In genomic region chr12:93805736-93806141, GRCh38 we compare ENCODE assay signal across 16 cellular contexts.
A peak's percentile ranks its signal among the peaks of the same experiment; 100 is the strongest.
DNase-seq lines count a peak whose midpoint lies in the region; ATAC-seq and TF ChIP-seq lines count a peak whose summit lies in the region.
"Had no signal": no experiment of that assay in that cellular context is flagged by ENCODE, and none has a peak within 500 bp of the region (broad histone marks: within the 10 kb centered on the region; RNA-seq: fewer than 3 reads in every experiment).

No MANE protein-coding gene starts in this region.

- no peaks in the 10 kb centered on the region for H3K27me3 ChIP-seq in prostate gland (replicated peaks; ENCODE audit: insufficient read depth)
- H3K27me3 ChIP-seq: SJSA1 had no signal

- H3K9me3 ChIP-seq in SK-N-MC (ENCODE audit: low read depth, low read length) (no peaks in the 10 kb centered on the region), prostate gland (no peaks in the 10 kb centered on the region)
- H3K9me3 ChIP-seq: SJSA1 had no signal

- no peaks in the 10 kb centered on the region for H3K36me3 Mint-ChIP-seq in activated T-cell treated with anti-CD3 and anti-CD28 coated beads, Interleukin-2, amount 50 U/mL, for 4 hours (ENCODE audit: insufficient read depth)

- no peaks in the 10 kb centered on the region for H3K9me3 Mint-ChIP-seq in activated T-cell treated with anti-CD3 and anti-CD28 coated beads, Interleukin-2, amount 50 U/mL, for 4 hours
- H3K9me3 Mint-ChIP-seq: activated naive CD4-positive, alpha-beta T cell treated with anti-CD3 and anti-CD28 coated beads, Interleukin-2, amount 50 U/mL, for 24 hours had no signal

- 77% methylated on average over 4 of the region's 4 CpGs for WGBS in prostate gland

- H3K36me3 ChIP-seq in SK-N-MC (ENCODE audit: insufficient read depth, low read length) (no peaks in the 10 kb centered on the region), prostate gland (no peaks in the 10 kb centered on the region)
- H3K36me3 ChIP-seq: SJSA1 had no signal

- H3K27ac ChIP-seq in SK-N-MC, result no peak overlapping the region; the same call in 1 of the 2 replicates
- no peak overlapping the region for H3K27ac ChIP-seq in prostate gland
- H3K27ac ChIP-seq: SJSA1 had no signal

- H3K4me3 Mint-ChIP-seq in activated T-cell treated with anti-CD3 and anti-CD28 coated beads, Interleukin-2, amount 50 U/mL, for 4 hours, result no peak overlapping the region
- H3K4me3 Mint-ChIP-seq: activated naive CD4-positive, alpha-beta T cell treated with anti-CD3 and anti-CD28 coated beads, Interleukin-2, amount 50 U/mL, for 24 hours had no signal

- no peak for TF ChIP-seq POLR2A in prostate gland (IDR thresholded peaks at IDR 0.05)

- peak; percentile 47 for DNase-seq in Daoy (ENCODE audit: low read depth)
- no peak for DNase-seq in SK-N-MC (ENCODE audit: low read depth, low spot score)
- DNase-seq in glomerular visceral epithelial cell (ENCODE audit: extremely low spot score), result peak; percentile 20
- DNase-seq in renal cortical epithelial cell (ENCODE audit: low read depth), result peak; percentile 85
- no peak for DNase-seq in amygdala (lab: John Stamatoyannopoulos, UW)
- DNase-seq in activated T-cell treated with anti-CD3 and anti-CD28 coated beads, Interleukin-2, amount 50 U/mL, for 4 hours, result no peak
- no peak for DNase-seq in epidermal melanocyte (ENCODE audit: insufficient read length, low spot score)
- DNase-seq in prostate gland (ENCODE audit: low spot score), result no peak
- DNase-seq: activated CD4-positive, alpha-beta T cell treated with anti-CD3 and anti-CD28 coated beads, Interleukin-2, amount 50 U/mL, for 1 hour; Kasumi-1; NCI-H187 treated with DMSO at 0.1 percent for 48 hours; NCI-H524; OCI-M1 had no signal

- H3K27me3 Mint-ChIP-seq in activated T-cell treated with anti-CD3 and anti-CD28 coated beads, Interleukin-2, amount 50 U/mL, for 4 hours (ENCODE audit: low read depth), result no peaks in the 10 kb centered on the region
- H3K27me3 Mint-ChIP-seq: activated naive CD4-positive, alpha-beta T cell treated with anti-CD3 and anti-CD28 coated beads, Interleukin-2, amount 50 U/mL, for 24 hours had no signal

- intact Hi-C loops in prostate gland (cut with DNase I), result no loop called here

- H3K4me1 ChIP-seq in prostate gland (replicated peaks), result peaks cover under 1% of the 10 kb centered on the region

- H3K4me3 ChIP-seq in SK-N-MC (peak overlapping the region; percentile 23; the same call in 1 of the 2 replicates), prostate gland (no peak overlapping the region)
- H3K4me3 ChIP-seq: SJSA1 had no signal

- H3K9ac ChIP-seq in SK-N-MC (ENCODE audit: insufficient read length), result no peak overlapping the region

- TF ChIP-seq CTCF in prostate gland (IDR thresholded peaks at IDR 0.05), result no peak

- peaks cover 21% of the 10 kb centered on the region for H3K4me1 Mint-ChIP-seq in activated T-cell treated with anti-CD3 and anti-CD28 coated beads, Interleukin-2, amount 50 U/mL, for 4 hours (ENCODE audit: low read depth)

- ATAC-seq in activated T-cell treated with anti-CD3 and anti-CD28 coated beads, Interleukin-2, amount 50 U/mL, for 4 hours, result no peak
- ATAC-seq: left lobe of liver had no signal

Comparison
In these comparisons a context has a peak if more than half of its experiments do, and no peak if none do; other contexts are left out.
1. DNase-seq: peak in Daoy (single experiment), glomerular visceral epithelial cell (single experiment) and renal cortical epithelial cell (single experiment); none in SK-N-MC (single experiment), amygdala (0 of 56), activated T-cell treated with anti-CD3 and anti-CD28 coated beads, Interleukin-2, amount 50 U/mL, for 4 hours (single experiment), epidermal melanocyte (single experiment) and prostate gland (single experiment).